ENCODE assay signal across 8 cellular contexts in the genomic region with DNA sequence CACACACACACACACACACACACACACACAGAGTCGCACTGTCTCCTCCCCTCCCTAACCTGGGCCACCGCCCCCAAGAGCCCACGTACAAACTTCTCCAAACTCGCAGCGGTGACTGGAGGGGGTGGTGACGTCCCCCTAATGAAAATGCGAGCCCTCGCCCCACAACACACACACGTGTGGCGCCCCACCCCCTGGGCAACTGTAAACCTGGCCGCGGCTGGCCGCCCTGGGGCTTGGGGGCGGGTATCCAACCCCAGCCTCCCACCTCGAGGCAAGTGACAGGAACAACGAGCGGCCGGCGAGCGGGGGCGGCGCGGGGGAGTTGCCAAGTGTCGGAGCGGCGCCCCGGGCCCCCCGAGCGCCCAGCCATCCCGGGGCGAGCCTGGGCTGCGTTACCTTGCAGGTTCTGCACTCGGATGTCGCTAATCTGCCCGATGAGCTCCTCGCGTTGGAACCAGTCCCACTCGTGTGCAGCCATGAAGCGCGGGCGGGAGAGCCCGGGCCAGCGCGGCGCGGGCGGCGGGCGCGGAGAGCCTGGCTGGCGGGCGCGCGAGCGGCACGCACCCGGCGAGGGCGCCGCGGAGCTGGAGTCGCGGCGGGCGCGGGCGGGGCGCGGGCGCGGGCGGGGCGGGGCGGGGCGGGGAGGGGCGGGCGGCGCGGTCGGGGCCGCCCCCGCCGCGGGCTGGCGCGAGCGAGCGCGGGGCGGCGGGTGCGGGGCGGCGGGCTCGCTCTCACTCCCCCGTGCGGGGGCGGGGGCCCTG. TPM values are rescaled to one million over a fixed set of nuclear protein-coding genes. Genes with fewer than 3 reads are reported as not detected.
DNase-seq lines count a peak whose midpoint lies in the region; ATAC-seq and TF ChIP-seq lines count a peak whose summit lies in the region.

A gene with protein sequence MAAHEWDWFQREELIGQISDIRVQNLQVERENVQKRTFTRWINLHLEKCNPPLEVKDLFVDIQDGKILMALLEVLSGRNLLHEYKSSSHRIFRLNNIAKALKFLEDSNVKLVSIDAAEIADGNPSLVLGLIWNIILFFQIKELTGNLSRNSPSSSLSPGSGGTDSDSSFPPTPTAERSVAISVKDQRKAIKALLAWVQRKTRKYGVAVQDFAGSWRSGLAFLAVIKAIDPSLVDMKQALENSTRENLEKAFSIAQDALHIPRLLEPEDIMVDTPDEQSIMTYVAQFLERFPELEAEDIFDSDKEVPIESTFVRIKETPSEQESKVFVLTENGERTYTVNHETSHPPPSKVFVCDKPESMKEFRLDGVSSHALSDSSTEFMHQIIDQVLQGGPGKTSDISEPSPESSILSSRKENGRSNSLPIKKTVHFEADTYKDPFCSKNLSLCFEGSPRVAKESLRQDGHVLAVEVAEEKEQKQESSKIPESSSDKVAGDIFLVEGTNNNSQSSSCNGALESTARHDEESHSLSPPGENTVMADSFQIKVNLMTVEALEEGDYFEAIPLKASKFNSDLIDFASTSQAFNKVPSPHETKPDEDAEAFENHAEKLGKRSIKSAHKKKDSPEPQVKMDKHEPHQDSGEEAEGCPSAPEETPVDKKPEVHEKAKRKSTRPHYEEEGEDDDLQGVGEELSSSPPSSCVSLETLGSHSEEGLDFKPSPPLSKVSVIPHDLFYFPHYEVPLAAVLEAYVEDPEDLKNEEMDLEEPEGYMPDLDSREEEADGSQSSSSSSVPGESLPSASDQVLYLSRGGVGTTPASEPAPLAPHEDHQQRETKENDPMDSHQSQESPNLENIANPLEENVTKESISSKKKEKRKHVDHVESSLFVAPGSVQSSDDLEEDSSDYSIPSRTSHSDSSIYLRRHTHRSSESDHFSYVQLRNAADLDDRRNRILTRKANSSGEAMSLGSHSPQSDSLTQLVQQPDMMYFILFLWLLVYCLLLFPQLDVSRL (minus strand): TSS at position 597 of the 764 bp plus-strand sequence. CDS start 116 bp downstream, at position 481.

- CTCF ChIA-PET in Caco-2 (lab: Charles Lee), result interaction anchor here (0.7 kb wide), 1 partner anchor 162 kb away, joined by 3 read pairs; no protein-coding TSS in a partner anchor

- H3K9me3 ChIP-seq in Caco-2, result no peaks in the 10 kb centered on the region
- H3K9me3 ChIP-seq in ovary, result no peaks in the 10 kb centered on the region

- H3K4me3 Mint-ChIP-seq in Caco-2 (ENCODE audit: unreplicated experiment), result peak within 1 kb of the TSS; percentile 78
- peak within 1 kb of the TSS; percentile 83 for H3K4me3 Mint-ChIP-seq in glutamatergic neuron (ENCODE audit: unreplicated experiment)

- H3K4me1 Mint-ChIP-seq in Caco-2 (ENCODE audit: low read depth, unreplicated experiment) (peaks cover 10% of the 10 kb centered on the region), glutamatergic neuron (ENCODE audit: low read depth, unreplicated experiment) (peaks cover 13% of the 10 kb centered on the region)

- no peaks in the 10 kb centered on the region for H3K27me3 ChIP-seq in Caco-2 (replicated peaks; ENCODE audit: control insufficient read depth, insufficient read depth, low read length)
- H3K27me3 ChIP-seq in ovary, result no peaks in the 10 kb centered on the region

- intact Hi-C loops in Caco-2 (cut with micrococcal nuclease; ENCODE audit: unreplicated experiment) (no loop called here), ovary (cut with DNase I) (no loop called here)

- H3K9me3 Mint-ChIP-seq in Caco-2 (ENCODE audit: unreplicated experiment) (no peaks in the 10 kb centered on the region), glutamatergic neuron (ENCODE audit: unreplicated experiment) (peaks cover 2% of the 10 kb centered on the region)

- TF ChIP-seq CTCF in Caco-2 (IDR thresholded peaks at IDR 0.05; ENCODE audit: insufficient read depth in 1 of 2, low read depth in 1 of 2, low read length in 1 of 2, severe bottlenecking in 1 of 2, unreplicated experiment in 1 of 2) (no peak), glutamatergic neuron (IDR thresholded peaks at IDR 0.05; ENCODE audit: partially characterized antibody, unreplicated experiment) (no peak), ovary (IDR thresholded peaks at IDR 0.05) (no peak)

- POLR2A ChIA-PET in Caco-2 (lab: Charles Lee), result no interaction called here

- H3K27ac ChIP-seq in ovary, result peak within 1 kb of the TSS; percentile 16 to 57

- no peaks in the 10 kb centered on the region for H3K27me3 Mint-ChIP-seq in Caco-2 (ENCODE audit: insufficient read depth, unreplicated experiment)
- peaks cover 4% of the 10 kb centered on the region for H3K27me3 Mint-ChIP-seq in glutamatergic neuron (ENCODE audit: unreplicated experiment)

- ATAC-seq in GM21390 (IDR thresholded peaks at IDR 0.05; ENCODE audit: unreplicated experiment), result peak; percentile 47
- ATAC-seq in GM21381 (IDR thresholded peaks at IDR 0.05; ENCODE audit: unreplicated experiment), result no peak
- ATAC-seq in HG02970 (IDR thresholded peaks at IDR 0.05; ENCODE audit: low FRiP score, unreplicated experiment), result no peak

- H3K36me3 ChIP-seq in Caco-2 (ENCODE audit: control insufficient read depth, insufficient read depth, low read length) (no peaks in the 10 kb centered on the region), ovary (no peaks in the 10 kb centered on the region)

- WGBS in ovary, 3 donors, result 0 to 1% (median 1%) methylated on average over 46 to 83 of the region's 98 CpGs

- H3K4me1 ChIP-seq in Caco-2 (no peaks in the 10 kb centered on the region), ovary (ENCODE audit: insufficient read depth) (no peaks in the 10 kb centered on the region)

- H3K27ac Mint-ChIP-seq in Caco-2 (ENCODE audit: unreplicated experiment) (no peak within 1 kb of the TSS), glutamatergic neuron (ENCODE audit: unreplicated experiment) (no peak within 1 kb of the TSS)

- TF ChIP-seq POLR2A in ovary (IDR thresholded peaks at IDR 0.05), result no peak

- BruUV-seq in Caco-2 (replicated peaks; lab: Mats Ljungman, UMichigan), result no TSS peak

- no peak for TF ChIP-seq EP300 in ovary (IDR thresholded peaks at IDR 0.05)

- H3K36me3 Mint-ChIP-seq in Caco-2 (ENCODE audit: insufficient read depth, unreplicated experiment) (no peaks in the 10 kb centered on the region), glutamatergic neuron (ENCODE audit: unreplicated experiment) (no peaks in the 10 kb centered on the region)

- H3K4me3 ChIP-seq in Caco-2 (ENCODE audit: low read depth, low read length) (peak within 1 kb of the TSS; percentile 76), ovary (peak within 1 kb of the TSS; percentile 88)

- DNase-seq in Caco-2, result peak in 1 of 2 experiments; percentile 60
- peak; percentile 48 for DNase-seq in NCI-H526 treated with DMSO at 0.1 percent for 48 hours (lab: John Stamatoyannopoulos, UW)
- peak; percentile 8 for DNase-seq in activated gamma-delta T cell treated with anti-CD3 and anti-CD28 coated beads, Interleukin-2, amount 50 U/mL, for 16 hours (ENCODE audit: low read depth)
- DNase-seq in glutamatergic neuron, result peak; percentile 50
- DNase-seq in ovary, result peak; percentile 39 to 66 (median 55)

RNA-seq across cellular contexts. Expression of the gene that starts here (rescaled TPM):
- total RNA-seq in Caco-2 (2022), result 5.2 and 6.7 TPM in 2 replicates
- 17.6 TPM for total RNA-seq in glutamatergic neuron (ENCODE audit: unreplicated experiment)
- 10 to 100 TPM in 1 of 7 donors, 1 to 10 TPM in 6; 4.4 to 11.7 (median 6.5) TPM for total RNA-seq in ovary
- polyA plus RNA-seq in ovary, result 1 to 10 TPM; 2.2 to 7.4 TPM
